Comparison of ENCODE assay signal across 7 cellular contexts in genomic region chr7:155062431-155062830, GRCh38. TPM values are rescaled to one million over a fixed set of nuclear protein-coding genes. Genes with fewer than 3 reads are reported as not detected.
"Had no signal": no experiment of that assay in that cellular context is flagged by ENCODE, and none has a peak within 500 bp of the region (broad histone marks: within the 10 kb centered on the region; RNA-seq: fewer than 3 reads in every experiment).

No MANE protein-coding gene starts in this region.

- H3K4me3 ChIP-seq: GM23338, K562 had no signal

- H3K4me1 Mint-ChIP-seq: H9 had no signal

- H3K9me3 Mint-ChIP-seq: GM23338, H9 had no signal

- ATAC-seq: GM23338, K562 had no signal

- DNase-seq: H9, IMR-90, KG1 had no signal

- H3K4me3 Mint-ChIP-seq: GM23338, H9 had no signal

- H3K27ac Mint-ChIP-seq: GM23338, H9 had no signal

RNA-seq across cellular contexts. Expression of gene HTR5A, which starts 7.7 kb away (rescaled TPM):
- total RNA-seq: GM23338, H1, H9, HT-29, IMR-90, K562 had no signal
- polyA plus RNA-seq: GM23338, IMR-90 had no signal
